1 cellular context compared by ENCODE assay signal in the genomic region with DNA sequence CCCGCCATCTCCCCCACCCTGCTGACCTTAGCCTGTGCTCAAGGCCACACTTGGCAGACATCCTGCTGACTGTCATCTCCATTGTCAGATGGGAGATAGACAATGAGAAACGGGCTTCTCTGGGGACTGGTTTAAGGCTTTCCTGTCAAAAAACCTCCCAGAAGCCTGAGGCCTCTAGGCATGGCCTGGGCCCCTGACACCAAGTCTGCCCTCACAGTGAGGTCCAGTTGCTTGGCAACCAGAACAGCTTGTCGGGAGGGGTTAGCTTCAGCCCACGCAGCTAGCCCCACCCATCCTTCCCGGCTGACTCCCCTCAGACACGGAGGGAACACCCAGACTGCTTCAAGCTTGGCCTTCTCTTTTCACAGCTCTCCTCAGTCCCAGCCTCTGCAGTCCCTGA.
TF ChIP-seq lines count a peak whose summit lies in the region.

No MANE protein-coding gene starts in this region.

TF ChIP-seq in K562, 482 proteins besides CTCF, POLR2A, EP300 and RAD21 (continued from another document):
- TF ChIP-seq ZBTB9 (CRISPR knock-in tag; IDR thresholded peaks at IDR 0.05) (peak; percentile 42; the same call in 1 of the 2 replicates), RFX1 (IDR thresholded peaks at IDR 0.05) (peak; percentile 77)
- TF ChIP-seq, protein P1, sequence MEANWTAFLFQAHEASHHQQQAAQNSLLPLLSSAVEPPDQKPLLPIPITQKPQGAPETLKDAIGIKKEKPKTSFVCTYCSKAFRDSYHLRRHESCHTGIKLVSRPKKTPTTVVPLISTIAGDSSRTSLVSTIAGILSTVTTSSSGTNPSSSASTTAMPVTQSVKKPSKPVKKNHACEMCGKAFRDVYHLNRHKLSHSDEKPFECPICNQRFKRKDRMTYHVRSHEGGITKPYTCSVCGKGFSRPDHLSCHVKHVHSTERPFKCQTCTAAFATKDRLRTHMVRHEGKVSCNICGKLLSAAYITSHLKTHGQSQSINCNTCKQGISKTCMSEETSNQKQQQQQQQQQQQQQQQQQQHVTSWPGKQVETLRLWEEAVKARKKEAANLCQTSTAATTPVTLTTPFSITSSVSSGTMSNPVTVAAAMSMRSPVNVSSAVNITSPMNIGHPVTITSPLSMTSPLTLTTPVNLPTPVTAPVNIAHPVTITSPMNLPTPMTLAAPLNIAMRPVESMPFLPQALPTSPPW (CRISPR knock-in tag; IDR thresholded peaks at IDR 0.05) = peak; percentile 75; the same call in 1 of the 2 replicates
TF ChIP-seq in K562: peak in this region for 6.
